1 cellular context compared by ENCODE assay signal in the genomic region with DNA sequence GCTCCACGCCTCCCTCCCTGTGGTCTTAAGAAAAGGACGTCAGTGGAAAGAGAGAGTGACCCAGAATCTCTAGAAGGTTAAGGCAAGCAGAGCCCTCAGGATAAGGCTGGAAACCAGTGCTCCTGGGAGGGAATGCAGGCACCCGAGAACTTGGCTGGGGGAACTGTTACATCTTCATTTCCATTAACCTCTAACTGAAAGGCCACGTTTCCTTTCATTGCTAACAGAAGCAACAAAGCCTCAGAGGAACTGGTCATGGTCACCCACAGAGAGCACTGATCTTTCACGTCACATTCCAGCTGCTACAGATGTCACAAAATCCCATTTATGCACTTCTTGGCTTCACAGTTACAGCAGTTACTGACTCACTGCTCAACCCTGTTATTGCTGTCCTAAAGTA.
TF ChIP-seq lines count a peak whose summit lies in the region.

No MANE protein-coding gene starts in this region.

TF ChIP-seq in H1, 55 proteins besides CTCF, POLR2A, EP300 and RAD21:
- TF ChIP-seq TBP (IDR thresholded peaks at IDR 0.05; ENCODE audit: low read depth, low read length): no peak
- TF ChIP-seq, protein P1, sequence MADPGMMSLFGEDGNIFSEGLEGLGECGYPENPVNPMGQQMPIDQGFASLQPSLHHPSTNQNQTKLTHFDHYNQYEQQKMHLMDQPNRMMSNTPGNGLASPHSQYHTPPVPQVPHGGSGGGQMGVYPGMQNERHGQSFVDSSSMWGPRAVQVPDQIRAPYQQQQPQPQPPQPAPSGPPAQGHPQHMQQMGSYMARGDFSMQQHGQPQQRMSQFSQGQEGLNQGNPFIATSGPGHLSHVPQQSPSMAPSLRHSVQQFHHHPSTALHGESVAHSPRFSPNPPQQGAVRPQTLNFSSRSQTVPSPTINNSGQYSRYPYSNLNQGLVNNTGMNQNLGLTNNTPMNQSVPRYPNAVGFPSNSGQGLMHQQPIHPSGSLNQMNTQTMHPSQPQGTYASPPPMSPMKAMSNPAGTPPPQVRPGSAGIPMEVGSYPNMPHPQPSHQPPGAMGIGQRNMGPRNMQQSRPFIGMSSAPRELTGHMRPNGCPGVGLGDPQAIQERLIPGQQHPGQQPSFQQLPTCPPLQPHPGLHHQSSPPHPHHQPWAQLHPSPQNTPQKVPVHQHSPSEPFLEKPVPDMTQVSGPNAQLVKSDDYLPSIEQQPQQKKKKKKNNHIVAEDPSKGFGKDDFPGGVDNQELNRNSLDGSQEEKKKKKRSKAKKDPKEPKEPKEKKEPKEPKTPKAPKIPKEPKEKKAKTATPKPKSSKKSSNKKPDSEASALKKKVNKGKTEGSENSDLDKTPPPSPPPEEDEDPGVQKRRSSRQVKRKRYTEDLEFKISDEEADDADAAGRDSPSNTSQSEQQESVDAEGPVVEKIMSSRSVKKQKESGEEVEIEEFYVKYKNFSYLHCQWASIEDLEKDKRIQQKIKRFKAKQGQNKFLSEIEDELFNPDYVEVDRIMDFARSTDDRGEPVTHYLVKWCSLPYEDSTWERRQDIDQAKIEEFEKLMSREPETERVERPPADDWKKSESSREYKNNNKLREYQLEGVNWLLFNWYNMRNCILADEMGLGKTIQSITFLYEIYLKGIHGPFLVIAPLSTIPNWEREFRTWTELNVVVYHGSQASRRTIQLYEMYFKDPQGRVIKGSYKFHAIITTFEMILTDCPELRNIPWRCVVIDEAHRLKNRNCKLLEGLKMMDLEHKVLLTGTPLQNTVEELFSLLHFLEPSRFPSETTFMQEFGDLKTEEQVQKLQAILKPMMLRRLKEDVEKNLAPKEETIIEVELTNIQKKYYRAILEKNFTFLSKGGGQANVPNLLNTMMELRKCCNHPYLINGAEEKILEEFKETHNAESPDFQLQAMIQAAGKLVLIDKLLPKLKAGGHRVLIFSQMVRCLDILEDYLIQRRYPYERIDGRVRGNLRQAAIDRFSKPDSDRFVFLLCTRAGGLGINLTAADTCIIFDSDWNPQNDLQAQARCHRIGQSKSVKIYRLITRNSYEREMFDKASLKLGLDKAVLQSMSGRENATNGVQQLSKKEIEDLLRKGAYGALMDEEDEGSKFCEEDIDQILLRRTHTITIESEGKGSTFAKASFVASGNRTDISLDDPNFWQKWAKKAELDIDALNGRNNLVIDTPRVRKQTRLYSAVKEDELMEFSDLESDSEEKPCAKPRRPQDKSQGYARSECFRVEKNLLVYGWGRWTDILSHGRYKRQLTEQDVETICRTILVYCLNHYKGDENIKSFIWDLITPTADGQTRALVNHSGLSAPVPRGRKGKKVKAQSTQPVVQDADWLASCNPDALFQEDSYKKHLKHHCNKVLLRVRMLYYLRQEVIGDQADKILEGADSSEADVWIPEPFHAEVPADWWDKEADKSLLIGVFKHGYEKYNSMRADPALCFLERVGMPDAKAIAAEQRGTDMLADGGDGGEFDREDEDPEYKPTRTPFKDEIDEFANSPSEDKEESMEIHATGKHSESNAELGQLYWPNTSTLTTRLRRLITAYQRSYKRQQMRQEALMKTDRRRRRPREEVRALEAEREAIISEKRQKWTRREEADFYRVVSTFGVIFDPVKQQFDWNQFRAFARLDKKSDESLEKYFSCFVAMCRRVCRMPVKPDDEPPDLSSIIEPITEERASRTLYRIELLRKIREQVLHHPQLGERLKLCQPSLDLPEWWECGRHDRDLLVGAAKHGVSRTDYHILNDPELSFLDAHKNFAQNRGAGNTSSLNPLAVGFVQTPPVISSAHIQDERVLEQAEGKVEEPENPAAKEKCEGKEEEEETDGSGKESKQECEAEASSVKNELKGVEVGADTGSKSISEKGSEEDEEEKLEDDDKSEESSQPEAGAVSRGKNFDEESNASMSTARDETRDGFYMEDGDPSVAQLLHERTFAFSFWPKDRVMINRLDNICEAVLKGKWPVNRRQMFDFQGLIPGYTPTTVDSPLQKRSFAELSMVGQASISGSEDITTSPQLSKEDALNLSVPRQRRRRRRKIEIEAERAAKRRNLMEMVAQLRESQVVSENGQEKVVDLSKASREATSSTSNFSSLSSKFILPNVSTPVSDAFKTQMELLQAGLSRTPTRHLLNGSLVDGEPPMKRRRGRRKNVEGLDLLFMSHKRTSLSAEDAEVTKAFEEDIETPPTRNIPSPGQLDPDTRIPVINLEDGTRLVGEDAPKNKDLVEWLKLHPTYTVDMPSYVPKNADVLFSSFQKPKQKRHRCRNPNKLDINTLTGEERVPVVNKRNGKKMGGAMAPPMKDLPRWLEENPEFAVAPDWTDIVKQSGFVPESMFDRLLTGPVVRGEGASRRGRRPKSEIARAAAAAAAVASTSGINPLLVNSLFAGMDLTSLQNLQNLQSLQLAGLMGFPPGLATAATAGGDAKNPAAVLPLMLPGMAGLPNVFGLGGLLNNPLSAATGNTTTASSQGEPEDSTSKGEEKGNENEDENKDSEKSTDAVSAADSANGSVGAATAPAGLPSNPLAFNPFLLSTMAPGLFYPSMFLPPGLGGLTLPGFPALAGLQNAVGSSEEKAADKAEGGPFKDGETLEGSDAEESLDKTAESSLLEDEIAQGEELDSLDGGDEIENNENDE (IDR thresholded peaks at IDR 0.05; ENCODE audit: insufficient replicate concordance, low read length): no peak
